ENCODE assay signal across 8 cellular contexts in the genomic region with DNA sequence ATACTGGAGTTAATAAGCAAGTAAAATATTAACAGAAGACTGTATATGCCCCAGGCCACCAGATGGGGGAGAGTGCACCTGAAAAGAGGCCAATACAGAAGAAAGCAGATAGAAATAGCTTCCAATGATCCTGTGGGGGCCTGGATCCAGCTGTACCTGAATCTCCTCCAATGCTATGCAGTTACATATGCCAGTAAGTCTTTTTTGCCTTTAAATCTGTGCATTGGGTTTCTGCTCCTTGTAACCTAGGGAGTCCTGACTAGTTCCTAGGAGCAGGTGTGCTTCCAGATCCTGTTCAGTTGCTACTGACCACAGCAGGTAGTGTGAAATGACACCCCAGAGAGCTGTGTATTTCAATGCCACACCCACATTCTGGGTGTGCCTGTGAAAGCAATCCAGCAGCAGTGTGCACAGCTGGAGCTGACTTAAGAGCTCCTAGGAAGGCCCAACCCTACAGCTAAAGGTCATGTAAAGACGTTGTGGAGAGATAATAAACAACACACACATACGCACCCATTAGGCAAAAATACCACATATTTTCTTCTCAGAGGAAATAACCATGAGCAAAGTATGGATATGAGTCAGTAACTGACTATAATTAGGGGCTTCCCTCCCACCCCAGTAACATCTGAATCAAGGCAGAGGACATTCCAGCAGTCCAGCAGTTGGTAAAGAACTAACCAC.
DNase-seq lines count a peak whose midpoint lies in the region; ATAC-seq, FAIRE-seq and TF ChIP-seq lines count a peak whose summit lies in the region.

No MANE protein-coding gene starts in this region.

- peaks cover 11% of the 10 kb centered on the region for H3K36me3 Mint-ChIP-seq in activated naive CD8-positive, alpha-beta T cell treated with anti-CD3 and anti-CD28 coated beads for 36 hours
- H3K36me3 Mint-ChIP-seq in natural killer cell treated with Interleukin-12 subunit alpha and Interleukin-12 subunit beta and Interleukin-15 and Interleukin-18, amount 100 ng/mL, for 72 hours = peaks cover 2% of the 10 kb centered on the region

- peak overlapping the region; percentile 32 for H3K4me3 Mint-ChIP-seq in activated naive CD8-positive, alpha-beta T cell treated with anti-CD3 and anti-CD28 coated beads for 36 hours
- peak overlapping the region; percentile 28 for H3K4me3 Mint-ChIP-seq in natural killer cell treated with Interleukin-12 subunit alpha and Interleukin-12 subunit beta and Interleukin-15 and Interleukin-18, amount 100 ng/mL, for 72 hours

- ATAC-seq in GM21529 (IDR thresholded peaks at IDR 0.05; ENCODE audit: unreplicated experiment) = peak; percentile 94
- peak; percentile 79 to 83 for ATAC-seq in natural killer cell treated with Interleukin-12 subunit alpha and Interleukin-12 subunit beta and Interleukin-15 and Interleukin-18, amount 100 ng/mL, for 72 hours

- H3K27ac Mint-ChIP-seq in activated naive CD8-positive, alpha-beta T cell treated with anti-CD3 and anti-CD28 coated beads for 36 hours = peak overlapping the region; percentile 83
- H3K27ac Mint-ChIP-seq in natural killer cell treated with Interleukin-12 subunit alpha and Interleukin-12 subunit beta and Interleukin-15 and Interleukin-18, amount 100 ng/mL, for 72 hours = peak overlapping the region; percentile 44 to 56

- no peaks in the 10 kb centered on the region for H3K27me3 Mint-ChIP-seq in activated naive CD8-positive, alpha-beta T cell treated with anti-CD3 and anti-CD28 coated beads for 36 hours
- peaks cover 0 to 1% of the 10 kb centered on the region in 2 donors for H3K27me3 Mint-ChIP-seq in natural killer cell treated with Interleukin-12 subunit alpha and Interleukin-12 subunit beta and Interleukin-15 and Interleukin-18, amount 100 ng/mL, for 72 hours

- H3K9me3 Mint-ChIP-seq in activated naive CD8-positive, alpha-beta T cell treated with anti-CD3 and anti-CD28 coated beads for 36 hours = peaks cover 12% of the 10 kb centered on the region
- H3K9me3 Mint-ChIP-seq in natural killer cell treated with Interleukin-12 subunit alpha and Interleukin-12 subunit beta and Interleukin-15 and Interleukin-18, amount 100 ng/mL, for 72 hours = no peaks in the 10 kb centered on the region

- peak; percentile 68 for DNase-seq in activated effector memory CD4-positive, alpha-beta T cell treated with anti-CD3 and anti-CD28 coated beads, Interleukin-2, amount 50 U/mL, for 16 hours
- DNase-seq in activated effector memory CD4-positive, alpha-beta T cell treated with Interleukin-2 at 50 U/mL for 16 hours = no peak
- DNase-seq in HT1080 (ENCODE audit: low read depth) (peak; percentile 99), D721Med (ENCODE audit: insufficient read length, low spot score) (no peak), amygdala (lab: John Stamatoyannopoulos, UW) (no peak)
- DNase-seq in activated naive CD8-positive, alpha-beta T cell treated with anti-CD3 and anti-CD28 coated beads for 36 hours = peak; percentile 59
- no peak for DNase-seq in natural killer cell treated with Interleukin-12 subunit alpha and Interleukin-12 subunit beta and Interleukin-15 and Interleukin-18, amount 100 ng/mL, for 72 hours (ENCODE audit: low spot score)

- no peak for TF ChIP-seq CTCF in D721Med (IDR thresholded peaks at IDR 0.05; ENCODE audit: insufficient read depth, missing control alignments)

- no peak for FAIRE-seq in D721Med (lab: Jason Lieb, UNC)

- H3K4me1 Mint-ChIP-seq in activated naive CD8-positive, alpha-beta T cell treated with anti-CD3 and anti-CD28 coated beads for 36 hours = peaks cover 60% of the 10 kb centered on the region
- peaks cover 25 to 32% of the 10 kb centered on the region in 2 donors for H3K4me1 Mint-ChIP-seq in natural killer cell treated with Interleukin-12 subunit alpha and Interleukin-12 subunit beta and Interleukin-15 and Interleukin-18, amount 100 ng/mL, for 72 hours (ENCODE audit: low read depth in 2 of 2)

Comparison
In these comparisons a context has a peak if more than half of its experiments do, and no peak if none do; other contexts are left out.
1. DNase-seq: peak in activated effector memory CD4-positive, alpha-beta T cell treated with anti-CD3 and anti-CD28 coated beads, Interleukin-2, amount 50 U/mL, for 16 hours (single experiment), HT1080 (single experiment) and activated naive CD8-positive, alpha-beta T cell treated with anti-CD3 and anti-CD28 coated beads for 36 hours (single experiment); none in activated effector memory CD4-positive, alpha-beta T cell treated with Interleukin-2 at 50 U/mL for 16 hours (single experiment), natural killer cell treated with Interleukin-12 subunit alpha and Interleukin-12 subunit beta and Interleukin-15 and Interleukin-18, amount 100 ng/mL, for 72 hours (single experiment), D721Med (single experiment) and amygdala (0 of 56).